Comparison of ENCODE assay signal across 34 cellular contexts in the genomic region with DNA sequence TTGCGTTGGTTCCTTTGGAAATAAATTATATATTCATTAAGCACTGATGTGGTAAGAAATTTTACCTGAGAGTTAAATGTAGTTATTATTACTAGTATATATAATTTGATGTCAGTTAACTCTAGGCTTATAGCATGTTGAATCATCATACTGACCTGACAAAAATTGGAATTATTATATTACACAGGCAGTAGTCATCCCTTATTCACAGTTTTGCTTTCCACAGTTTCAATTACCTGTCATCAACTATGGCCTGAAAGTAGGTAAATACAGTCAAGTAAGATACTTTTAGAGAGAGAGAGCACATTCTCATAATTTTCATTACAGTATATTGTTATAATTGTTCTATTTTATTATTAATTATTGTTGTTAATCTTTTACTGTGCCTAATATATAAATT.
"Had no signal": no experiment of that assay in that cellular context is flagged by ENCODE, and none has a peak within 500 bp of the region (broad histone marks: within the 10 kb centered on the region; RNA-seq: fewer than 3 reads in every experiment).

No MANE protein-coding gene starts in this region.

- H3K4me1 ChIP-seq: adrenal gland, body of pancreas, breast epithelium had no signal

- DNase-seq: activated B cell treated with CpG ODN at 0.5 μM for 24 hours; activated CD4-positive, alpha-beta memory T cell treated with anti-CD3 and anti-CD28 coated beads for 36 hours; activated CD4-positive, alpha-beta T cell treated with anti-CD3 and anti-CD28 coated beads for 4 hours; activated CD4-positive, alpha-beta T cell treated with anti-CD3 and anti-CD28 coated beads, Interleukin-2, amount 10 ng/mL, durations not matched to agents 24 days and 14 days; activated CD4-positive, alpha-beta T cell treated with anti-CD3 and anti-CD28 coated beads, Interleukin-2, amount 50 U/mL, for 1 hour; activated CD4-positive, alpha-beta T cell treated with anti-CD3 and anti-CD28 coated beads, Interleukin-2, amount 50 U/mL, for 4 hours; activated CD4-positive, CD25-positive, alpha-beta regulatory T cell treated with anti-CD3 and anti-CD28 coated beads, Interleukin-2, amount 50 U/mL, for 72 hours; activated CD8-positive, alpha-beta memory T cell treated with anti-CD3 and anti-CD28 coated beads, Interleukin-2, amount 50 U/mL, for 4 hours; activated CD8-positive, alpha-beta T cell treated with anti-CD3 and anti-CD28 coated beads for 36 hours; activated effector memory CD4-positive, alpha-beta T cell treated with anti-CD3 and anti-CD28 coated beads, Interleukin-2, amount 50 U/mL, for 16 hours; activated gamma-delta T cell treated with Interleukin-2 at 50 U/mL for 16 hours; activated naive CD4-positive, alpha-beta T cell; activated naive CD4-positive, alpha-beta T cell treated with anti-CD3 and anti-CD28 coated beads for 36 hours; activated naive CD4-positive, alpha-beta T cell treated with anti-CD3 and anti-CD28 coated beads, Interleukin-2, amount 50 U/mL, for 16 hours; activated naive CD8-positive, alpha-beta T cell treated with anti-CD3 and anti-CD28 coated beads for 36 hours; activated T-cell treated with anti-CD3 and anti-CD28 coated beads for 4 hours; activated T-cell treated with anti-CD3 and anti-CD28 coated beads, Interleukin-2, amount 50 U/mL, for 1 hour; activated T-cell treated with anti-CD3 and anti-CD28 coated beads, Interleukin-2, amount 50 U/mL, for 4 hours; activated T-cell treated with anti-CD3 and anti-CD28 coated beads, Interleukin-2, amount 50 U/mL, for 72 hours; adrenal gland; amniotic stem cell; aorta; body of pancreas; brain microvascular endothelial cell; caudate nucleus; cerebellar nuclear complex; T-helper 1 cell; T-helper 2 cell; T-helper 9 cell had no signal

- H3K9me3 ChIP-seq: adrenal gland, body of pancreas had no signal

- H3K4me3 ChIP-seq: adrenal gland, body of pancreas, breast epithelium, cardiac muscle cell had no signal

- H3K27me3 ChIP-seq: adrenal gland, body of pancreas, brain microvascular endothelial cell, breast epithelium, cardiac muscle cell had no signal

- ATAC-seq: activated CD8-positive, alpha-beta T cell treated with anti-CD3 and anti-CD28 coated beads for 36 hours; activated naive CD4-positive, alpha-beta T cell treated with anti-CD3 and anti-CD28 coated beads, Interleukin-2, amount 50 U/mL, for 72 hours; activated T-cell treated with anti-CD3 and anti-CD28 coated beads, Interleukin-2, amount 50 U/mL, for 4 hours; activated T-cell treated with anti-CD3 and anti-CD28 coated beads, Interleukin-2, amount 50 U/mL, for 72 hours; activated T-helper 17 cell treated with anti-CD3 and anti-CD28 coated beads, Interleukin-2, amount 50 U/mL, for 72 hours; body of pancreas had no signal

- H3K36me3 ChIP-seq: adrenal gland, brain microvascular endothelial cell, breast epithelium, cardiac muscle cell had no signal

- H3K27ac ChIP-seq: adrenal gland, body of pancreas, brain microvascular endothelial cell, breast epithelium, cardiac muscle cell, VCaP had no signal
